In genomic region chr13:64767054-64767453, GRCh38 we compare ENCODE assay signal across 19 cellular contexts.
"Had no signal": no experiment of that assay in that cellular context is flagged by ENCODE, and none has a peak within 500 bp of the region (broad histone marks: within the 10 kb centered on the region; RNA-seq: fewer than 3 reads in every experiment).

No MANE protein-coding gene starts in this region.

- H3K4me1 Mint-ChIP-seq: endodermal cell; naive thymus-derived CD4-positive, alpha-beta T cell; nephron progenitor cell; stimulated activated memory B cell treated with anti-CD40 and anti-IgM and Interleukin-4, amounts not matched to agents 10 μg/mL and 1 μg/mL and 100 μg/mL, for 72 hours had no signal

- H3K27me3 Mint-ChIP-seq: naive thymus-derived CD4-positive, alpha-beta T cell; stimulated activated memory B cell treated with anti-CD40 and anti-IgM and Interleukin-4, amounts not matched to agents 10 μg/mL and 1 μg/mL and 100 μg/mL, for 72 hours; stimulated activated naive CD8-positive, alpha-beta T cell treated with anti-CD3 and anti-CD28 coated beads, Interleukin-15, Interleukin-2, amounts not matched to agents 100 ng/mL and 50 ng/mL, for 24 hours had no signal

- H3K9me3 Mint-ChIP-seq: endodermal cell, nephron progenitor cell had no signal

- H3K4me3 ChIP-seq: heart left ventricle, spleen, tibial artery, upper lobe of left lung, vagina had no signal

- H3K27me3 ChIP-seq: heart left ventricle, neutrophil, spleen, tibial artery, upper lobe of left lung, vagina had no signal

- H3K36me3 Mint-ChIP-seq: stimulated activated memory B cell treated with anti-CD40 and anti-IgM and Interleukin-4, amounts not matched to agents 10 μg/mL and 1 μg/mL and 100 μg/mL, for 72 hours had no signal

- H3K27ac Mint-ChIP-seq: endodermal cell; naive thymus-derived CD4-positive, alpha-beta T cell; nephron progenitor cell; stimulated activated memory B cell treated with anti-CD40 and anti-IgM and Interleukin-4, amounts not matched to agents 10 μg/mL and 1 μg/mL and 100 μg/mL, for 72 hours; stimulated activated naive CD8-positive, alpha-beta T cell treated with anti-CD3 and anti-CD28 coated beads, Interleukin-15, Interleukin-2, amounts not matched to agents 100 ng/mL and 50 ng/mL, for 24 hours had no signal

- H3K9me3 ChIP-seq: neutrophil, tibial artery, upper lobe of left lung, vagina had no signal

- H3K27ac ChIP-seq: heart left ventricle, neutrophil, spleen, tibial artery, upper lobe of left lung, vagina had no signal

- DNase-seq: effector CD4-positive, alpha-beta T cell; endodermal cell; heart left ventricle; hippocampal formation; kidney glomerular epithelial cell; mammary epithelial cell; naive thymus-derived CD4-positive, alpha-beta T cell; nephron progenitor cell; posterior cingulate gyrus; spleen; stimulated activated CD4-positive, alpha-beta T cell treated with anti-CD3 and anti-CD28 coated beads, Interleukin-15, amount 100 ng/mL, for 24 hours; stimulated activated CD4-positive, alpha-beta T cell treated with anti-CD3 and anti-CD28 coated beads, Interleukin-1b, Interleukin-23, amount 100 ng/mL, for 48 hours; stimulated activated CD4-positive, alpha-beta T cell treated with anti-CD3 and anti-CD28 coated beads, Interleukin-4, amount 100 ng/mL, for 24 hours; tibial artery; upper lobe of left lung had no signal

- H3K36me3 ChIP-seq: heart left ventricle, neutrophil, spleen, tibial artery, upper lobe of left lung, vagina had no signal

- H3K4me1 ChIP-seq: heart left ventricle, spleen, tibial artery, upper lobe of left lung, vagina had no signal

- H3K4me3 Mint-ChIP-seq: endodermal cell; naive thymus-derived CD4-positive, alpha-beta T cell; nephron progenitor cell; stimulated activated memory B cell treated with anti-CD40 and anti-IgM and Interleukin-4, amounts not matched to agents 10 μg/mL and 1 μg/mL and 100 μg/mL, for 72 hours; stimulated activated naive CD8-positive, alpha-beta T cell treated with anti-CD3 and anti-CD28 coated beads, Interleukin-15, Interleukin-2, amounts not matched to agents 100 ng/mL and 50 ng/mL, for 24 hours had no signal
